Comparison of ENCODE assay signal across 9 cellular contexts in genomic region chr9:78118742-78119473, GRCh38.
DNase-seq lines count a peak whose midpoint lies in the region; ATAC-seq lines count a peak whose summit lies in the region.
"Had no signal": no experiment of that assay in that cellular context is flagged by ENCODE, and none has a peak within 500 bp of the region (broad histone marks: within the 10 kb centered on the region; RNA-seq: fewer than 3 reads in every experiment).

No MANE protein-coding gene starts in this region.

- no peaks in the 10 kb centered on the region for H3K9me3 Mint-ChIP-seq in activated naive CD8-positive, alpha-beta T cell treated with anti-CD3 and anti-CD28 coated beads for 36 hours
- no peaks in the 10 kb centered on the region for H3K9me3 Mint-ChIP-seq in stimulated activated naive CD8-positive, alpha-beta T cell treated with anti-CD3 and anti-CD28 coated beads, Interleukin-15, amount 100 ng/mL, for 72 hours
- H3K9me3 Mint-ChIP-seq: brain had no signal

- DNase-seq in CD1c-positive myeloid dendritic cell (ENCODE audit: extremely low spot score), result peak; percentile 85
- DNase-seq in activated naive CD8-positive, alpha-beta T cell treated with anti-CD3 and anti-CD28 coated beads for 36 hours, result no peak
- DNase-seq in stimulated activated naive CD8-positive, alpha-beta T cell treated with anti-CD3 and anti-CD28 coated beads, Interleukin-15, amount 100 ng/mL, for 72 hours, result peak in 1 of 2 donors; percentile 24
- DNase-seq in G401 (ENCODE audit: low spot score), result no peak
- no peak for DNase-seq in NCI-H345 treated with DMSO at 0.1 percent for 48 hours (lab: John Stamatoyannopoulos, UW; ENCODE audit: unreplicated experiment)
- DNase-seq in mucosa of gallbladder (ENCODE audit: low spot score), result no peak

- no peaks in the 10 kb centered on the region for H3K27me3 Mint-ChIP-seq in activated naive CD8-positive, alpha-beta T cell treated with anti-CD3 and anti-CD28 coated beads for 36 hours
- H3K27me3 Mint-ChIP-seq in stimulated activated naive CD8-positive, alpha-beta T cell treated with anti-CD3 and anti-CD28 coated beads, Interleukin-15, amount 100 ng/mL, for 72 hours, result no peaks in the 10 kb centered on the region

- in situ Hi-C loops in G401 (cut with HindIII; ENCODE audit: low sequenced_read_pairs), result no loop called here

- no peaks in the 10 kb centered on the region for H3K36me3 Mint-ChIP-seq in activated naive CD8-positive, alpha-beta T cell treated with anti-CD3 and anti-CD28 coated beads for 36 hours
- H3K36me3 Mint-ChIP-seq: brain had no signal

- no peak overlapping the region for H3K4me3 Mint-ChIP-seq in activated naive CD8-positive, alpha-beta T cell treated with anti-CD3 and anti-CD28 coated beads for 36 hours
- H3K4me3 Mint-ChIP-seq in stimulated activated naive CD8-positive, alpha-beta T cell treated with anti-CD3 and anti-CD28 coated beads, Interleukin-15, amount 100 ng/mL, for 72 hours, result peak overlapping the region; percentile 17 to 69
- H3K4me3 Mint-ChIP-seq: brain had no signal

- H3K4me1 Mint-ChIP-seq in activated naive CD8-positive, alpha-beta T cell treated with anti-CD3 and anti-CD28 coated beads for 36 hours, result peaks cover 26% of the 10 kb centered on the region
- H3K4me1 Mint-ChIP-seq in stimulated activated naive CD8-positive, alpha-beta T cell treated with anti-CD3 and anti-CD28 coated beads, Interleukin-15, amount 100 ng/mL, for 72 hours, result peaks cover 28% of the 10 kb centered on the region
- H3K4me1 Mint-ChIP-seq: brain had no signal

- peak; percentile 66 for ATAC-seq in GM19397 (IDR thresholded peaks at IDR 0.05; ENCODE audit: unreplicated experiment)
- peak; percentile 98 for ATAC-seq in HG03469 (IDR thresholded peaks at IDR 0.05; ENCODE audit: unreplicated experiment)
- ATAC-seq in stimulated activated naive CD8-positive, alpha-beta T cell treated with anti-CD3 and anti-CD28 coated beads, Interleukin-15, amount 100 ng/mL, for 72 hours, result peak; percentile 99

- H3K27ac Mint-ChIP-seq in activated naive CD8-positive, alpha-beta T cell treated with anti-CD3 and anti-CD28 coated beads for 36 hours, result peak overlapping the region; percentile 35
- no peak overlapping the region for H3K27ac Mint-ChIP-seq in stimulated activated naive CD8-positive, alpha-beta T cell treated with anti-CD3 and anti-CD28 coated beads, Interleukin-15, amount 100 ng/mL, for 72 hours
